12 cellular contexts compared by ENCODE assay signal in genomic region chr12:562634-563033, GRCh38.
DNase-seq lines count a peak whose midpoint lies in the region; ATAC-seq and TF ChIP-seq lines count a peak whose summit lies in the region.
"Had no signal": no experiment of that assay in that cellular context is flagged by ENCODE, and none has a peak within 500 bp of the region (broad histone marks: within the 10 kb centered on the region; RNA-seq: fewer than 3 reads in every experiment).

No MANE protein-coding gene starts in this region.

- TF ChIP-seq CTCF in esophagus muscularis mucosa (IDR thresholded peaks at IDR 0.05): no peak

- peak; percentile 36 for DNase-seq in activated naive CD4-positive, alpha-beta T cell treated with anti-CD3 and anti-CD28 coated beads for 36 hours
- no peak for DNase-seq in activated naive CD4-positive, alpha-beta T cell treated with Interleukin-2 at 50 U/mL for 16 hours
- DNase-seq in T-cell (peak in 11 of 34 experiments; percentile 11 to 44 (median 32)), esophagus muscularis mucosa (ENCODE audit: extremely low spot score) (no peak), midbrain (lab: John Stamatoyannopoulos, UW) (no peak), NCI-H128 (lab: John Stamatoyannopoulos, UW; ENCODE audit: unreplicated experiment) (no peak)
- no peak for DNase-seq in stimulated activated naive CD8-positive, alpha-beta T cell treated with anti-CD3 and anti-CD28 coated beads, Interleukin-15, amount 100 ng/mL, for 72 hours
- no peak for DNase-seq in activated T-cell treated with anti-CD3 and anti-CD28 coated beads, Interleukin-2, amount 50 U/mL, for 1 hour
- DNase-seq: activated CD4-positive, CD25-positive, alpha-beta regulatory T cell treated with anti-CD3 and anti-CD28 coated beads, Interleukin-2, amount 50 U/mL, for 72 hours; DMS 273 treated with DMSO at 0.1 percent for 48 hours; HFFc6; NCI-H1092 had no signal

- TF ChIP-seq EP300 in esophagus muscularis mucosa (IDR thresholded peaks at IDR 0.05): no peak

- peaks cover 1% of the 10 kb centered on the region for H3K36me3 Mint-ChIP-seq in activated naive CD4-positive, alpha-beta T cell treated with anti-CD3 and anti-CD28 coated beads for 36 hours (ENCODE audit: low read depth)
- no peaks in the 10 kb centered on the region for H3K36me3 Mint-ChIP-seq in T-cell

- 88% methylated on average over 8 of the region's 12 CpGs for WGBS in esophagus muscularis mucosa

- no peak overlapping the region for H3K27ac ChIP-seq in esophagus muscularis mucosa (replicated peaks in 1 of 4)

- peak overlapping the region in 3 of 4 donors; percentile 15 to 22 (median 19) for H3K4me3 ChIP-seq in esophagus muscularis mucosa

- peak overlapping the region; percentile 77 for H3K27ac Mint-ChIP-seq in activated naive CD4-positive, alpha-beta T cell treated with anti-CD3 and anti-CD28 coated beads for 36 hours
- peak overlapping the region; percentile 97 for H3K27ac Mint-ChIP-seq in T-cell
- peak overlapping the region in 1 of 2 donors; percentile 38 for H3K27ac Mint-ChIP-seq in stimulated activated naive CD8-positive, alpha-beta T cell treated with anti-CD3 and anti-CD28 coated beads, Interleukin-15, amount 100 ng/mL, for 72 hours
- H3K27ac Mint-ChIP-seq: HFFc6 had no signal

- H3K4me1 ChIP-seq in esophagus muscularis mucosa: peaks cover 0 to 10% (median 0%) of the 10 kb centered on the region in 4 donors

- H3K36me3 ChIP-seq in esophagus muscularis mucosa: peaks cover 0 to 27% (median 3%) of the 10 kb centered on the region in 4 donors

- ATAC-seq in T-cell (replicated peaks in 1 of 4): no peak
- peak; percentile 25 for ATAC-seq in stimulated activated naive CD8-positive, alpha-beta T cell treated with anti-CD3 and anti-CD28 coated beads, Interleukin-15, amount 100 ng/mL, for 72 hours

- CTCF ChIA-PET in activated naive CD4-positive, alpha-beta T cell treated with anti-CD3 and anti-CD28 coated beads for 36 hours (lab: Charles Lee): interaction anchor here (2.2 kb wide), 1 partner anchor 15 kb away, joined by 7 read pairs; no protein-coding TSS in a partner anchor
- CTCF ChIA-PET in T-cell (lab: Charles Lee): no interaction called here

- no peaks in the 10 kb centered on the region for H3K9me3 Mint-ChIP-seq in activated naive CD4-positive, alpha-beta T cell treated with anti-CD3 and anti-CD28 coated beads for 36 hours
- H3K9me3 Mint-ChIP-seq in T-cell: no peaks in the 10 kb centered on the region
- H3K9me3 Mint-ChIP-seq in stimulated activated naive CD8-positive, alpha-beta T cell treated with anti-CD3 and anti-CD28 coated beads, Interleukin-15, amount 100 ng/mL, for 72 hours: no peaks in the 10 kb centered on the region
- H3K9me3 Mint-ChIP-seq: HFFc6 had no signal

- no peak for TF ChIP-seq POLR2A in esophagus muscularis mucosa (IDR thresholded peaks at IDR 0.05; ENCODE audit: low read depth)

- intact Hi-C loops in activated naive CD4-positive, alpha-beta T cell treated with anti-CD3 and anti-CD28 coated beads for 36 hours (cut with micrococcal nuclease): no loop called here
- intact Hi-C loops in esophagus muscularis mucosa (cut with DNase I): no loop called here

- no peaks in the 10 kb centered on the region for H3K27me3 Mint-ChIP-seq in activated naive CD4-positive, alpha-beta T cell treated with anti-CD3 and anti-CD28 coated beads for 36 hours (ENCODE audit: low read depth)
- H3K27me3 Mint-ChIP-seq in T-cell: no peaks in the 10 kb centered on the region
- no peaks in the 10 kb centered on the region for H3K27me3 Mint-ChIP-seq in stimulated activated naive CD8-positive, alpha-beta T cell treated with anti-CD3 and anti-CD28 coated beads, Interleukin-15, amount 100 ng/mL, for 72 hours

- no peak overlapping the region for H3K4me3 Mint-ChIP-seq in activated naive CD4-positive, alpha-beta T cell treated with anti-CD3 and anti-CD28 coated beads for 36 hours
- peak overlapping the region; percentile 74 to 77 (median 75) for H3K4me3 Mint-ChIP-seq in T-cell
- H3K4me3 Mint-ChIP-seq in stimulated activated naive CD8-positive, alpha-beta T cell treated with anti-CD3 and anti-CD28 coated beads, Interleukin-15, amount 100 ng/mL, for 72 hours: peak overlapping the region; percentile 77 to 81
- H3K4me3 Mint-ChIP-seq: HFFc6 had no signal

- H3K9me3 ChIP-seq in esophagus muscularis mucosa: no peaks in the 10 kb centered on the region

- POLR2A ChIA-PET in T-cell (lab: Charles Lee): no interaction called here

- peaks cover 0 to 15% (median 0%) of the 10 kb centered on the region in 4 donors for H3K27me3 ChIP-seq in esophagus muscularis mucosa

- H3K4me1 Mint-ChIP-seq in activated naive CD4-positive, alpha-beta T cell treated with anti-CD3 and anti-CD28 coated beads for 36 hours (ENCODE audit: low read depth): peaks cover 57% of the 10 kb centered on the region
- H3K4me1 Mint-ChIP-seq in T-cell: peaks cover 75 to 90% (median 81%) of the 10 kb centered on the region in 3 donors
- peaks cover 56% of the 10 kb centered on the region for H3K4me1 Mint-ChIP-seq in stimulated activated naive CD8-positive, alpha-beta T cell treated with anti-CD3 and anti-CD28 coated beads, Interleukin-15, amount 100 ng/mL, for 72 hours
